18 cellular contexts compared by ENCODE assay signal in genomic region chr3:43328653-43329052, GRCh38. TPM values are rescaled to one million over a fixed set of nuclear protein-coding genes. Genes with fewer than 3 reads are reported as not detected.
DNase-seq lines count a peak whose midpoint lies in the region; ATAC-seq and TF ChIP-seq lines count a peak whose summit lies in the region.
"Had no signal": no experiment of that assay in that cellular context is flagged by ENCODE, and none has a peak within 500 bp of the region (broad histone marks: within the 10 kb centered on the region; RNA-seq: fewer than 3 reads in every experiment).

No MANE protein-coding gene starts in this region.

- H3K9me3 ChIP-seq in right cardiac atrium (ENCODE audit: control insufficient read depth, low read length): no peaks in the 10 kb centered on the region
- no peaks in the 10 kb centered on the region for H3K9me3 ChIP-seq in subcutaneous abdominal adipose tissue (ENCODE audit: control insufficient read depth in 5 of 5, low read length in 5 of 5)
- H3K9me3 ChIP-seq: BE2C, colonic mucosa, transverse colon had no signal

- H3K27ac ChIP-seq in right cardiac atrium (ENCODE audit: low read length) (no peak overlapping the region), subcutaneous abdominal adipose tissue (ENCODE audit: low read depth, low read length) (peak overlapping the region; percentile 92)
- H3K27ac ChIP-seq: colonic mucosa, SK-N-MC, transverse colon had no signal

- peaks cover 9% of the 10 kb centered on the region for H3K4me1 ChIP-seq in right cardiac atrium (ENCODE audit: control insufficient read depth, insufficient read depth, low read length)
- H3K4me1 ChIP-seq in subcutaneous abdominal adipose tissue (ENCODE audit: control insufficient read depth in 5 of 5, insufficient read depth in 5 of 5, low read length in 5 of 5): peaks cover 9 to 51% (median 40%) of the 10 kb centered on the region in 5 donors
- H3K4me1 ChIP-seq: BE2C, colonic mucosa had no signal

- peak overlapping the region; percentile 5 for H3K27ac Mint-ChIP-seq in activated B cell treated with CpG ODN at 0.5 μM for 24 hours
- H3K27ac Mint-ChIP-seq in immature natural killer cell: peak overlapping the region; percentile 81 to 91 (median 84)
- H3K27ac Mint-ChIP-seq: GM23338 had no signal

- no peaks in the 10 kb centered on the region for H3K27me3 Mint-ChIP-seq in activated B cell treated with CpG ODN at 0.5 μM for 24 hours
- H3K27me3 Mint-ChIP-seq in immature natural killer cell (ENCODE audit: low read depth in 3 of 3): peaks cover 0 to 2% (median 0%) of the 10 kb centered on the region in 3 donors

- H3K4me3 ChIP-seq in right cardiac atrium (ENCODE audit: low read length): no peak overlapping the region
- H3K4me3 ChIP-seq in subcutaneous abdominal adipose tissue (ENCODE audit: low read depth in 1 of 5, low read length in 5 of 5): no peak overlapping the region
- H3K4me3 ChIP-seq: colonic mucosa, GM23338, SK-N-MC, transverse colon had no signal

- CTCF ChIA-PET in activated B cell treated with CpG ODN at 0.5 μM for 24 hours (lab: Charles Lee): no interaction called here

- H3K4me1 Mint-ChIP-seq in activated B cell treated with CpG ODN at 0.5 μM for 24 hours (peaks cover 58% of the 10 kb centered on the region), immature natural killer cell (peaks cover 85 to 100% of the 10 kb centered on the region in 2 donors)

- peak overlapping the region in 1 of 5 donors; percentile 21 for H3K9ac ChIP-seq in subcutaneous abdominal adipose tissue (ENCODE audit: low read length in 5 of 5)

- H3K36me3 Mint-ChIP-seq in activated B cell treated with CpG ODN at 0.5 μM for 24 hours (ENCODE audit: low read depth): peaks cover 26% of the 10 kb centered on the region
- peaks cover 4 to 16% (median 7%) of the 10 kb centered on the region in 3 donors for H3K36me3 Mint-ChIP-seq in immature natural killer cell

- TF ChIP-seq CTCF in activated B cell treated with CpG ODN at 0.5 μM for 24 hours (IDR thresholded peaks at IDR 0.05): no peak

- H3K4me3 Mint-ChIP-seq in activated B cell treated with CpG ODN at 0.5 μM for 24 hours (no peak overlapping the region), immature natural killer cell (peak overlapping the region; percentile 41 to 76 (median 74))
- H3K4me3 Mint-ChIP-seq: GM23338 had no signal

- H3K9me3 Mint-ChIP-seq in activated B cell treated with CpG ODN at 0.5 μM for 24 hours: no peaks in the 10 kb centered on the region
- no peaks in the 10 kb centered on the region for H3K9me3 Mint-ChIP-seq in immature natural killer cell
- H3K9me3 Mint-ChIP-seq: GM23338 had no signal

- DNase-seq in left ventricle myocardium superior (no peak), right cardiac atrium (no peak), activated B cell treated with CpG ODN at 0.5 μM for 24 hours (no peak), immature natural killer cell (no peak), Ammon's horn (ENCODE audit: low spot score) (no peak), midbrain (lab: John Stamatoyannopoulos, UW) (no peak)
- DNase-seq: activated effector memory CD4-positive, alpha-beta T cell treated with Interleukin-2 at 50 U/mL for 16 hours; BE2C; colonic mucosa; IMR-90; MV-4-11; NCI-H2029; stimulated activated CD4-positive, alpha-beta T cell treated with anti-CD3 and anti-CD28 coated beads, Interleukin-12 subunit alpha, Interleukin-12 subunit beta, amount 100 ng/mL, for 4 hours; transverse colon had no signal

- H3K36me3 ChIP-seq in subcutaneous abdominal adipose tissue (ENCODE audit: control insufficient read depth in 5 of 5, insufficient read depth in 5 of 5, low read length in 5 of 5): peaks cover 0 to 17% (median 11%) of the 10 kb centered on the region in 5 donors
- H3K36me3 ChIP-seq: BE2C, colonic mucosa had no signal

- POLR2A ChIA-PET in activated B cell treated with CpG ODN at 0.5 μM for 24 hours (lab: Charles Lee): no interaction called here

- ATAC-seq in left ventricle myocardium superior (peak; percentile 35), right cardiac atrium (no peak), activated B cell treated with CpG ODN at 0.5 μM for 24 hours (ENCODE audit: low read depth) (no peak), HG03196 (IDR thresholded peaks at IDR 0.05; ENCODE audit: unreplicated experiment) (no peak)
- ATAC-seq: GM23338 had no signal

- H3K27me3 ChIP-seq in right cardiac atrium (ENCODE audit: control insufficient read depth, insufficient read depth) (no peaks in the 10 kb centered on the region), subcutaneous abdominal adipose tissue (ENCODE audit: control insufficient read depth in 5 of 5, insufficient read depth in 4 of 5, low read length in 5 of 5) (no peaks in the 10 kb centered on the region)
- H3K27me3 ChIP-seq: BE2C, colonic mucosa, transverse colon had no signal

- intact Hi-C loops in left ventricle myocardium superior (cut with micrococcal nuclease) (loop anchor here (5.0 kb wide), 1 partner anchor 36 kb away; no protein-coding TSS in a partner anchor), right cardiac atrium (cut with DNase I) (no loop called here), activated B cell treated with CpG ODN at 0.5 μM for 24 hours (cut with micrococcal nuclease) (loop anchor here (5.0 kb wide), 1 partner anchor 81 kb away; no protein-coding TSS in a partner anchor)

RNA-seq across cellular contexts. Expression of gene SNRK, which starts 42.3 kb away (rescaled TPM):
- total RNA-seq in left ventricle myocardium superior: 23.6 TPM
- total RNA-seq in right cardiac atrium: 10 to 100 TPM; 23.6 to 29.0 (median 27.2) TPM
- 12.1 TPM for polyA plus RNA-seq in right cardiac atrium
- 31.1 TPM in 2 replicates for total RNA-seq in activated B cell treated with CpG ODN at 0.5 μM for 24 hours
- 10 to 100 TPM; 34.3 to 68.6 (median 38.4) TPM for polyA plus RNA-seq in immature natural killer cell

Comparison
In these comparisons a context has a peak if more than half of its experiments do, and no peak if none do; other contexts are left out.
1. intact Hi-C loops: an anchor here in left ventricle myocardium superior (5.0 kb wide) and activated B cell treated with CpG ODN at 0.5 μM for 24 hours (5.0 kb wide); none called in right cardiac atrium.